10 cellular contexts compared by ENCODE assay signal in the genomic region with DNA sequence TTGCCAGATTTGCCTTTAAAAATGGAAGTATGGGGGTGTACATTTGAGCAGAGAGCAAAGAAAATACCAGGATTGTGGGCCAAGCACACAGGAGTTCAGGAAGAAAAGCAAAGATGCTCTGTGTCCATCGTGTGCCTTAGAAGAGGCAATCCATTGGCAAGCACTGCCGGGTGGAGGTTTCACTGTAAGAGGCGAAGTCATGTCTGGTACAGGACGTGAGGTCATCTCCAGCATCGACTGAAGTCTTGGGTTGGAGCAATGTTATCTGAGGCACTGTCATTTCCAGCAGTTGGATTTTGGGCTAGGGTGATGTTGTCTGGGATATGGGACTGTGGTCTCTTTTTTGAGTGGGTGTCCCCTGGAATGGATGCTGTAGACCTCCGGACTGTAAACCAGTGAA.
"Had no signal": no experiment of that assay in that cellular context is flagged by ENCODE, and none has a peak within 500 bp of the region (broad histone marks: within the 10 kb centered on the region; RNA-seq: fewer than 3 reads in every experiment).

No MANE protein-coding gene starts in this region.

- H3K9ac ChIP-seq: GM23248 had no signal

- H3K4me2 ChIP-seq: GM23338 had no signal

- H3K4me3 Mint-ChIP-seq: GM23338, H9, HFFc6 had no signal

- H3K9me3 Mint-ChIP-seq: GM23338, HFFc6 had no signal

- FAIRE-seq: H54 had no signal

- H3K4me3 ChIP-seq: GM23248, GM23338, HAP-1 had no signal

- H3K27ac ChIP-seq: GM23248 had no signal

- H3K36me3 ChIP-seq: HAP-1 had no signal

- H2AFZ ChIP-seq: GM23248, GM23338 had no signal

- DNase-seq: GM23248, GOT3, H7, H9, HCEC 1CT, HFFc6 had no signal

- H3K27ac Mint-ChIP-seq: GM23338, H9, HFFc6 had no signal

- H3K4me1 ChIP-seq: HAP-1 had no signal

- ATAC-seq: GM23338, HCT116 had no signal
